Comparison of ENCODE assay signal across 25 cellular contexts in the genomic region with DNA sequence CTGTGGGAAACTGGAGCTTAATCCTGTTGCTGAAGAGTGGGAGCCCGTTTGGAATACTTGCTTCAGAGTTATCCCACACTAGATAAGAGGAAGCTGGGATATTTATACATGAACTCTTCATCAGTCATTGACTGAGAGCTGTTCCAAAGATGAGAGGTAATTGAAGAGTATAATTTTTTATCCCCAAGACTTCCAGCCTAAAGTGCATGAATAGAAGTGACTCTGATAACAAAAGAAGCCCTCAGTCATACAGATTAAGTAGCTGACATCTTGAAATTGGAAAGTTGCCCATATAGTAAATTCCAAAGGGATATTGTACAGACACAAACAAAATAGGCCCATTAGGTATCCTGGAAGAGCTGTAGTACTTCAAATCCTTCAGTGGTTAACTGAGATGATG.
"Had no signal": no experiment of that assay in that cellular context is flagged by ENCODE, and none has a peak within 500 bp of the region (broad histone marks: within the 10 kb centered on the region; RNA-seq: fewer than 3 reads in every experiment).

No MANE protein-coding gene starts in this region.

- H3K27me3 Mint-ChIP-seq: effector memory CD8-positive, alpha-beta T cell; naive thymus-derived CD8-positive, alpha-beta T cell; type B pancreatic cell had no signal

- H3K4me3 ChIP-seq: dorsolateral prefrontal cortex, esophagus muscularis mucosa, gastrocnemius medialis, heart right ventricle, mucosa of descending colon, right atrium auricular region, sigmoid colon, skin epidermis, suprapubic skin, thyroid gland had no signal

- H3K4me3 Mint-ChIP-seq: effector memory CD8-positive, alpha-beta T cell; naive thymus-derived CD8-positive, alpha-beta T cell; neural crest cell; type B pancreatic cell had no signal

- FAIRE-seq: urothelium cell line had no signal

- DNase-seq: cortex of kidney; dorsolateral prefrontal cortex; effector memory CD8-positive, alpha-beta T cell; gastrocnemius medialis; heart right ventricle; hypothalamus; islet precursor cell; mammary epithelial cell; mucosa of descending colon; naive thymus-derived CD8-positive, alpha-beta T cell; posterior cingulate gyrus; sigmoid colon; stimulated activated CD4-positive, alpha-beta T cell treated with anti-CD3 and anti-CD28 coated beads, Interleukin-12 subunit alpha, Interleukin-12 subunit beta, amount 100 ng/mL, for 4 hours; stimulated activated CD4-positive, alpha-beta T cell treated with anti-CD3 and anti-CD28 coated beads, Interleukin-2, amount 100 ng/mL, for 48 hours; stimulated activated naive CD8-positive, alpha-beta T cell treated with anti-CD3 and anti-CD28 coated beads, Interleukin-15, Interleukin-2, amounts not matched to agents 100 U/mL and 50 U/mL, for 24 hours; thyroid gland had no signal

- H3K27ac Mint-ChIP-seq: effector memory CD8-positive, alpha-beta T cell; naive thymus-derived CD8-positive, alpha-beta T cell; type B pancreatic cell had no signal

- H3K36me3 ChIP-seq: esophagus muscularis mucosa, gastrocnemius medialis, heart right ventricle, right atrium auricular region, sigmoid colon, suprapubic skin, thyroid gland had no signal

- H3K36me3 Mint-ChIP-seq: naive thymus-derived CD8-positive, alpha-beta T cell; type B pancreatic cell had no signal

- H3K9me3 ChIP-seq: esophagus muscularis mucosa, gastrocnemius medialis, mucosa of descending colon, right atrium auricular region, sigmoid colon, suprapubic skin, thyroid gland had no signal

- ATAC-seq: effector memory CD8-positive, alpha-beta T cell; gastrocnemius medialis; heart right ventricle; left lobe of liver; mucosa of descending colon; naive thymus-derived CD8-positive, alpha-beta T cell; stimulated activated naive CD8-positive, alpha-beta T cell treated with anti-CD3 and anti-CD28 coated beads, Interleukin-15, Interleukin-2, amounts not matched to agents 100 U/mL and 50 U/mL, for 24 hours had no signal

- H3K4me1 Mint-ChIP-seq: naive thymus-derived CD8-positive, alpha-beta T cell; neural crest cell had no signal

- H3K27me3 ChIP-seq: dorsolateral prefrontal cortex, esophagus muscularis mucosa, gastrocnemius medialis, heart right ventricle, right atrium auricular region, sigmoid colon, suprapubic skin, thyroid gland had no signal

- H3K4me1 ChIP-seq: gastrocnemius medialis, heart right ventricle, right atrium auricular region, suprapubic skin had no signal

- H3K9me3 Mint-ChIP-seq: type B pancreatic cell had no signal

- H3K27ac ChIP-seq: dorsolateral prefrontal cortex, epithelial cell of prostate, esophagus muscularis mucosa, gastrocnemius medialis, heart right ventricle, right atrium auricular region, sigmoid colon, skin epidermis, suprapubic skin, thyroid gland had no signal
